ENCODE assay signal across 16 cellular contexts in genomic region chr3:108322352-108322751, GRCh38. TPM values are rescaled to one million over a fixed set of nuclear protein-coding genes. Genes with fewer than 3 reads are reported as not detected.
A peak's percentile ranks its signal among the peaks of the same experiment; 100 is the strongest.
DNase-seq lines count a peak whose midpoint lies in the region; ATAC-seq, FAIRE-seq and TF ChIP-seq lines count a peak whose summit lies in the region.
"Had no signal": no experiment of that assay in that cellular context is flagged by ENCODE, and none has a peak within 500 bp of the region (broad histone marks: within the 10 kb centered on the region; RNA-seq: fewer than 3 reads in every experiment).

No MANE protein-coding gene starts in this region.

- peaks cover 0 to 3% of the 10 kb centered on the region in 2 donors for H3K27me3 Mint-ChIP-seq in stimulated activated naive B cell treated with anti-CD40 and anti-IgM and Interleukin-4, amounts not matched to agents 10 μg/mL and 1 μg/mL and 100 μg/mL, for 72 hours

- intact Hi-C loops in OCI-LY7 (cut with micrococcal nuclease; ENCODE audit: unreplicated experiment) (no loop called here), pancreas (cut with DNase I) (no loop called here)

- ATAC-seq in stimulated activated naive B cell treated with anti-CD40 and anti-IgM and Interleukin-4, amounts not matched to agents 10 μg/mL and 1 μg/mL and 100 μg/mL, for 72 hours (replicated peaks): peak; percentile 39 to 76
- no peak for ATAC-seq in pancreas
- no peak for ATAC-seq in GM19397 (IDR thresholded peaks at IDR 0.05; ENCODE audit: unreplicated experiment)
- no peak for ATAC-seq in GM21381 (IDR thresholded peaks at IDR 0.05; ENCODE audit: unreplicated experiment)

- WGBS in pancreas, 2 donors: 71 to 77% methylated on average over 4 of the region's 4 CpGs

- BruUV-seq in OCI-LY7 (replicated peaks; lab: Mats Ljungman, UMichigan): no TSS peak

- H3K4me3 Mint-ChIP-seq in stimulated activated naive B cell treated with anti-CD40 and anti-IgM and Interleukin-4, amounts not matched to agents 10 μg/mL and 1 μg/mL and 100 μg/mL, for 72 hours: no peak overlapping the region

- CTCF ChIA-PET in OCI-LY7 (lab: Charles Lee; ENCODE audit: unreplicated experiment): interaction anchor here (0.5 kb wide), 1 partner anchor 141 kb away, joined by 3 read pairs; no protein-coding TSS in a partner anchor

- H3K9me2 ChIP-seq in OCI-LY7 (ENCODE audit: insufficient read depth, low read length): no peaks in the 10 kb centered on the region

- no peak overlapping the region for H3K27ac Mint-ChIP-seq in stimulated activated naive B cell treated with anti-CD40 and anti-IgM and Interleukin-4, amounts not matched to agents 10 μg/mL and 1 μg/mL and 100 μg/mL, for 72 hours

- peaks cover 21 to 23% of the 10 kb centered on the region in 2 donors for H3K4me1 Mint-ChIP-seq in stimulated activated naive B cell treated with anti-CD40 and anti-IgM and Interleukin-4, amounts not matched to agents 10 μg/mL and 1 μg/mL and 100 μg/mL, for 72 hours

- no peaks in the 10 kb centered on the region for H3K27me3 ChIP-seq in pancreas
- H3K27me3 ChIP-seq: BLaER1 treated with 17β-estradiol and CSF1 and Interleukin-3, amounts not matched to agents 10 nM and 100 nM; hepatocyte; ovary; SJCRH30 had no signal

- H3K36me3 ChIP-seq in OCI-LY7 (ENCODE audit: insufficient read depth, low read length) (no peaks in the 10 kb centered on the region), pancreas (no peaks in the 10 kb centered on the region)
- H3K36me3 ChIP-seq: BLaER1 treated with 17β-estradiol and CSF1 and Interleukin-3, amounts not matched to agents 10 nM and 100 nM; ovary; SJCRH30 had no signal

- no peaks in the 10 kb centered on the region for H4K20me1 ChIP-seq in OCI-LY7 (ENCODE audit: insufficient read depth, low read length)
- H4K20me1 ChIP-seq: BLaER1 treated with 17β-estradiol and CSF1 and Interleukin-3, amounts not matched to agents 10 nM and 100 nM had no signal

- H3K9me3 ChIP-seq in OCI-LY7 (ENCODE audit: low read length) (no peaks in the 10 kb centered on the region), pancreas (no peaks in the 10 kb centered on the region)
- H3K9me3 ChIP-seq: ovary, SJCRH30 had no signal

- no peak overlapping the region for H3K4me3 ChIP-seq in OCI-LY7 (ENCODE audit: low read depth, low read length, poor library complexity, severe bottlenecking)
- no peak overlapping the region for H3K4me3 ChIP-seq in pancreas
- H3K4me3 ChIP-seq: BLaER1 treated with 17β-estradiol and CSF1 and Interleukin-3, amounts not matched to agents 10 nM and 100 nM; hepatocyte; ovary; SJCRH30 had no signal

- H2AFZ ChIP-seq in OCI-LY7 (ENCODE audit: low read length): no peak overlapping the region
- H2AFZ ChIP-seq: hepatocyte had no signal

- no peaks in the 10 kb centered on the region for H3K79me2 ChIP-seq in OCI-LY7 (ENCODE audit: insufficient read depth, low read depth, low read length)
- H3K79me2 ChIP-seq: hepatocyte had no signal

- POLR2A ChIA-PET in OCI-LY7 (lab: Charles Lee): interaction anchor here (0.6 kb wide), 1 partner anchor 16 kb away, joined by 4 read pairs; no protein-coding TSS in a partner anchor

- H3K4me1 ChIP-seq in OCI-LY7 (ENCODE audit: insufficient read depth, low read length, poor library complexity, severe bottlenecking) (no peaks in the 10 kb centered on the region), pancreas (peaks cover 10 to 19% (median 16%) of the 10 kb centered on the region in 3 donors)
- H3K4me1 ChIP-seq: BLaER1 treated with 17β-estradiol and CSF1 and Interleukin-3, amounts not matched to agents 10 nM and 100 nM; SJCRH30 had no signal

- TF ChIP-seq CTCF in OCI-LY7 (conservative IDR thresholded peaks at IDR 0.05; ENCODE audit: low read length): peak; percentile 46
- TF ChIP-seq CTCF in pancreas (IDR thresholded peaks at IDR 0.05): no peak

- H3K4me2 ChIP-seq in OCI-LY7 (ENCODE audit: low read length): no peak overlapping the region
- H3K4me2 ChIP-seq: BLaER1 treated with 17β-estradiol and CSF1 and Interleukin-3, amounts not matched to agents 10 nM and 100 nM; hepatocyte had no signal

- H3K9me3 Mint-ChIP-seq in stimulated activated naive B cell treated with anti-CD40 and anti-IgM and Interleukin-4, amounts not matched to agents 10 μg/mL and 1 μg/mL and 100 μg/mL, for 72 hours: peaks cover 3 to 8% of the 10 kb centered on the region in 2 donors

- DNase-seq in stimulated activated CD4-positive, alpha-beta T cell treated with anti-CD3 and anti-CD28 coated beads, Interleukin-1b, Interleukin-23, amount 100 ng/mL, for 48 hours: peak; percentile 5
- no peak for DNase-seq in stimulated activated CD4-positive, alpha-beta T cell treated with anti-CD3 and anti-CD28 coated beads, Interleukin-15, amount 100 ng/mL, for 24 hours
- DNase-seq in OCI-LY7 (ENCODE audit: low spot score): peak; percentile 19
- DNase-seq in dermis blood vessel endothelial cell: peak; percentile 11
- DNase-seq in stimulated activated naive B cell treated with anti-CD40 and anti-IgM and Interleukin-4, amounts not matched to agents 10 μg/mL and 1 μg/mL and 100 μg/mL, for 72 hours: no peak
- no peak for DNase-seq in pancreas
- DNase-seq: GF-D8, NCI-H1105, NCI-H510A treated with DMSO at 0.1 percent for 48 hours, ovary, SJCRH30 had no signal

- H3K27ac ChIP-seq in OCI-LY7 (ENCODE audit: low read depth, low read length, poor library complexity, severe bottlenecking) (no peak overlapping the region), pancreas (no peak overlapping the region)
- H3K27ac ChIP-seq: BLaER1 treated with 17β-estradiol and CSF1 and Interleukin-3, amounts not matched to agents 10 nM and 100 nM; hepatocyte; ovary; SJCRH30 had no signal

- no peak for FAIRE-seq in pancreas (lab: Jason Lieb, UNC)

- peaks cover 8 to 14% of the 10 kb centered on the region in 2 donors for H3K36me3 Mint-ChIP-seq in stimulated activated naive B cell treated with anti-CD40 and anti-IgM and Interleukin-4, amounts not matched to agents 10 μg/mL and 1 μg/mL and 100 μg/mL, for 72 hours

RNA-seq across cellular contexts. Expression of gene HHLA2, which starts 26.0 kb away (rescaled TPM):
- not detected in 2 replicates for total RNA-seq in OCI-LY7 (2014; rRNA removed; shearing (Covaris generic))
- total RNA-seq in OCI-LY7 (2022) (not detected in 2 replicates), dermis blood vessel endothelial cell (under 0.01 TPM in 1 of 2 replicates, not detected in the other), pancreas (1 to 10 TPM in 4 of 6 donors, under 1 TPM in 2; 0.28 to 2.8 (median 1.1) TPM)
- polyA plus RNA-seq in pancreas: under 1 TPM; 0.23 to 0.54 TPM
- total RNA-seq: lung microvascular endothelial cell, SJCRH30 had no signal

Comparison
In these comparisons a context has a peak if more than half of its experiments do, and no peak if none do; other contexts are left out.
1. DNase-seq: peak in stimulated activated CD4-positive, alpha-beta T cell treated with anti-CD3 and anti-CD28 coated beads, Interleukin-1b, Interleukin-23, amount 100 ng/mL, for 48 hours (single experiment), OCI-LY7 (single experiment) and dermis blood vessel endothelial cell (single experiment); none in stimulated activated CD4-positive, alpha-beta T cell treated with anti-CD3 and anti-CD28 coated beads, Interleukin-15, amount 100 ng/mL, for 24 hours (single experiment), stimulated activated naive B cell treated with anti-CD40 and anti-IgM and Interleukin-4, amounts not matched to agents 10 μg/mL and 1 μg/mL and 100 μg/mL, for 72 hours (single experiment) and pancreas (0 of 6).
2. ATAC-seq: peak in stimulated activated naive B cell treated with anti-CD40 and anti-IgM and Interleukin-4, amounts not matched to agents 10 μg/mL and 1 μg/mL and 100 μg/mL, for 72 hours (2 of 2); none in pancreas (0 of 4), GM19397 (single experiment) and GM21381 (single experiment).